In the genomic region with DNA sequence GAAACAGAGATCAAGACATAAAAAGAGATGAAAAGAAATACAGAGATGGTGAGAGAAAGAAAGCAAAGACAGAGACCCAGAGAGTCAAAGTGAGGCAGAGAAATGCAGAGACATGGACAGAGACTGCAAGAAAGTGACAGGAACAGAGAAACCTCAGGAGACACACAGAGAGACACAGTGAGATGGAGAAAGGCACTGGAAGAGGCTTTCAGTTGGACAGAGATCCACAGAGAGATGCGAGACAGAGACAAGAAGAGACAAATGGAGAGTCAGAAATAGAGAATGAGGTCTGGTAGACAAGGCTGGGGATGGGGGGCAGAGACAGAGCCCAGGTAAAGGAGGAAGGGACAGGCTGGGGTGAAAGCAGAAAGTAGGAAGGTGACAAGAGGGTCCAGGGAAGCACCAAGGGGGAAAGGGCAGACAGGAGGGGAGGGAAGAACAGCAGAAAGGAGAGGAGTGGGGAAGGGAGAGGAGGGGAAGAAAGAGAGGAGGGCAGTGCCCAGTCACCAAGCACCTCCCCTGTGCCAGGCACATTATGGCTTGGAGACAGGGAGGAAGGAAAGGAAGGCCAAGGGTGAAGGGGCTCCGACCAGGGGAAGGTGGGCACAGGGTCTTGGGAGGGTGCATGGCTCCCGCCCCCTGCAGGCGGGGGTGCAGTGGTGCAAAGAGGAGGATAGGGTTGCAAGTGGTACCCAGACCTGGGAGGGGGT, we compare ENCODE assay signal across 11 cellular contexts. TPM values are rescaled to one million over a fixed set of nuclear protein-coding genes. Genes with fewer than 3 reads are reported as not detected.
DNase-seq lines count a peak whose midpoint lies in the region; ATAC-seq and TF ChIP-seq lines count a peak whose summit lies in the region.
"Had no signal": no experiment of that assay in that cellular context is flagged by ENCODE, and none has a peak within 500 bp of the region (broad histone marks: within the 10 kb centered on the region; RNA-seq: fewer than 3 reads in every experiment).

No MANE protein-coding gene starts in this region.

- in situ Hi-C loops in ACHN (cut with HindIII; ENCODE audit: low pct_ligation_motif_present, low pct_unique_long_range_greater_than_20kb, low sequenced_read_pairs): no loop called here

- intact Hi-C loops in ovary (cut with DNase I): loop anchor here in 1 of 4 donors (2.0 kb wide), 1 partner anchor 44 kb away; no protein-coding TSS in a partner anchor

- WGBS in ovary, 3 donors: 14 to 20% (median 15%) methylated on average over 4 of the region's 4 CpGs

- no peak overlapping the region for H3K4me3 ChIP-seq in fibroblast of mammary gland (ENCODE audit: control insufficient read depth, low read depth, low read length)
- H3K4me3 ChIP-seq in ovary: no peak overlapping the region
- H3K4me3 ChIP-seq: psoas muscle had no signal

- no peak for ATAC-seq in GM21423 (IDR thresholded peaks at IDR 0.05; ENCODE audit: unreplicated experiment)
- ATAC-seq: psoas muscle had no signal

- TF ChIP-seq CTCF in fibroblast of mammary gland (conservative IDR thresholded peaks at IDR 0.05; ENCODE audit: control insufficient read depth, insufficient read depth, low read depth, low read length) (peak; percentile 37), ovary (IDR thresholded peaks at IDR 0.05) (no peak)

- peak; percentile 10 for DNase-seq in ACHN
- DNase-seq in EH (ENCODE audit: low read depth): peak; percentile 7
- peak; percentile 88 for DNase-seq in NCI-H82 (lab: John Stamatoyannopoulos, UW)
- no peak for DNase-seq in fibroblast of mammary gland (ENCODE audit: low read depth)
- no peak for DNase-seq in ovary
- DNase-seq in stimulated activated CD4-positive, alpha-beta T cell treated with anti-CD3 and anti-CD28 coated beads, Interleukin-15, amount 100 ng/mL, for 24 hours: no peak
- DNase-seq in epidermal melanocyte (ENCODE audit: insufficient read length, low spot score): no peak
- DNase-seq: NCI-H526 treated with DMSO at 0.1 percent for 48 hours, psoas muscle had no signal

- H3K9me3 ChIP-seq in ovary: no peaks in the 10 kb centered on the region
- H3K9me3 ChIP-seq: psoas muscle had no signal

- no peak for TF ChIP-seq POLR2A in ovary (IDR thresholded peaks at IDR 0.05)

- no peaks in the 10 kb centered on the region for H3K36me3 ChIP-seq in ovary

- no peak for TF ChIP-seq EP300 in ovary (IDR thresholded peaks at IDR 0.05)

- no peaks in the 10 kb centered on the region for H3K4me1 ChIP-seq in ovary (ENCODE audit: insufficient read depth)

- H3K27me3 ChIP-seq in ovary: no peaks in the 10 kb centered on the region

- H3K27ac ChIP-seq in ovary: no peak overlapping the region
- H3K27ac ChIP-seq: HL-60, psoas muscle had no signal

RNA-seq across cellular contexts. Expression of a gene that starts 38.5 kb away (rescaled TPM):
- 10 to 100 TPM; 14.9 to 36.8 (median 25.1) TPM for total RNA-seq in ovary
- polyA plus RNA-seq in ovary: 10 to 100 TPM in 1 of 2 donors, 1 to 10 TPM in 1; 8.3 to 33.1 TPM

RNA-seq across cellular contexts. Expression of a gene that starts 41.2 kb away (rescaled TPM):
- 10 to 100 TPM in 5 of 7 donors, 1 to 10 TPM in 2; 2.4 to 17.9 (median 12.9) TPM for total RNA-seq in ovary
- polyA plus RNA-seq in ovary: 1 to 10 TPM; 5.0 to 6.5 TPM

RNA-seq across cellular contexts. Expression of a gene that starts 46.7 kb away (rescaled TPM):
- total RNA-seq in ovary: 1 to 10 TPM in 4 of 7 donors, under 1 TPM in 2, not detected in 1; 0.72 to 4.3 (median 1.4) TPM
- polyA plus RNA-seq in ovary: 1 to 10 TPM in 1 of 2 donors, under 1 TPM in 1; 0.52 to 1.2 TPM

Comparison
In these comparisons a context has a peak if more than half of its experiments do, and no peak if none do; other contexts are left out.
1. DNase-seq: peak in ACHN (single experiment), EH (single experiment) and NCI-H82 (single experiment); none in fibroblast of mammary gland (single experiment), ovary (0 of 5), stimulated activated CD4-positive, alpha-beta T cell treated with anti-CD3 and anti-CD28 coated beads, Interleukin-15, amount 100 ng/mL, for 24 hours (single experiment) and epidermal melanocyte (single experiment).